In genomic region chr2:189657867-189658266, GRCh38 we compare ENCODE assay signal across 8 cellular contexts. TPM values are rescaled to one million over a fixed set of nuclear protein-coding genes. Genes with fewer than 3 reads are reported as not detected.
DNase-seq lines count a peak whose midpoint lies in the region; ATAC-seq and TF ChIP-seq lines count a peak whose summit lies in the region.

No MANE protein-coding gene starts in this region.

- H3K9me3 ChIP-seq in Peyer's patch (no peaks in the 10 kb centered on the region), endodermal cell (ENCODE audit: control insufficient read depth, low read length) (peaks cover 2% of the 10 kb centered on the region), uterus (no peaks in the 10 kb centered on the region)

- TF ChIP-seq CTCF in Peyer's patch (IDR thresholded peaks at IDR 0.05) (no peak), endodermal cell (conservative IDR thresholded peaks at IDR 0.05) (no peak), uterus (IDR thresholded peaks at IDR 0.05) (no peak), dorsolateral prefrontal cortex (IDR thresholded peaks at IDR 0.05 in 54 of 56, conservative IDR thresholded peaks at IDR 0.05 in 2 of 56; ENCODE audit: low read depth in 1 of 56, partially characterized antibody in 56 of 56) (no peak)

- no peaks in the 10 kb centered on the region for H3K27me3 Mint-ChIP-seq in endodermal cell (ENCODE audit: insufficient read depth)

- H3K36me3 ChIP-seq in Peyer's patch (no peaks in the 10 kb centered on the region), endodermal cell (ENCODE audit: control insufficient read depth, insufficient read depth, low read length) (no peaks in the 10 kb centered on the region), uterus (no peaks in the 10 kb centered on the region)

- H3K27ac ChIP-seq in Peyer's patch (peak overlapping the region; percentile 25 to 81 (median 73)), endodermal cell (ENCODE audit: low read depth, low read length) (no peak overlapping the region), uterus (peak overlapping the region; percentile 21 to 42), dorsolateral prefrontal cortex (no peak overlapping the region)

- peak; percentile 25 for ATAC-seq in GM18498 (IDR thresholded peaks at IDR 0.05; ENCODE audit: unreplicated experiment)
- peak; percentile 47 for ATAC-seq in HG02678 (IDR thresholded peaks at IDR 0.05; ENCODE audit: unreplicated experiment)
- no peak for ATAC-seq in HG03571 (IDR thresholded peaks at IDR 0.05; ENCODE audit: unreplicated experiment)

- no peak for TF ChIP-seq POLR2A in Peyer's patch (IDR thresholded peaks at IDR 0.05)
- no peak for TF ChIP-seq POLR2A in uterus (IDR thresholded peaks at IDR 0.05)

- H3K9me3 Mint-ChIP-seq in endodermal cell = peaks cover 16% of the 10 kb centered on the region

- peak overlapping the region; percentile 87 for H3K27ac Mint-ChIP-seq in endodermal cell

- 73 to 83% methylated on average over 5 of the region's 5 CpGs for WGBS in endodermal cell (ENCODE audit: insufficient coverage in 1 of 2, insufficient read length in 1 of 2), 2 experiments

- H3K4me1 Mint-ChIP-seq in endodermal cell = peaks cover 21% of the 10 kb centered on the region

- H3K9ac ChIP-seq in endodermal cell (ENCODE audit: extremely low read depth, low read length, poor library complexity, severe bottlenecking) = peak overlapping the region; percentile 31

- no peak overlapping the region for H3K4me3 ChIP-seq in Peyer's patch
- H3K4me3 ChIP-seq in endodermal cell (ENCODE audit: low read length) = no peak overlapping the region
- no peak overlapping the region for H3K4me3 ChIP-seq in uterus
- no peak overlapping the region for H3K4me3 ChIP-seq in dorsolateral prefrontal cortex

- H3K4me1 ChIP-seq in Peyer's patch (peaks cover 0 to 15% (median 5%) of the 10 kb centered on the region in 4 donors), endodermal cell (ENCODE audit: control insufficient read depth, insufficient read depth, low read length) (peaks cover 19% of the 10 kb centered on the region), uterus (peaks cover 0 to 7% of the 10 kb centered on the region in 2 donors)

- DNase-seq in Peyer's patch (peak in 2 of 3 donors; percentile 78 to 82), endodermal cell (peak; percentile 63), uterus (no peak), NCI-H2081 (lab: John Stamatoyannopoulos, UW) (no peak), dorsolateral prefrontal cortex (no peak)

- H3K36me3 Mint-ChIP-seq in endodermal cell (ENCODE audit: low read depth) = peaks cover 1% of the 10 kb centered on the region

- H3K4me3 Mint-ChIP-seq in endodermal cell = no peak overlapping the region

- H3K27me3 ChIP-seq in Peyer's patch (no peaks in the 10 kb centered on the region), endodermal cell (ENCODE audit: control insufficient read depth, insufficient read depth, low read length, poor library complexity, severe bottlenecking) (no peaks in the 10 kb centered on the region), uterus (no peaks in the 10 kb centered on the region), dorsolateral prefrontal cortex (no peaks in the 10 kb centered on the region)

- intact Hi-C loops in uterus (cut with DNase I; ENCODE audit: low total_unique reads) (loop anchor here (5.0 kb wide), 1 partner anchor 34 kb away; no protein-coding TSS in a partner anchor), dorsolateral prefrontal cortex (cut with DNase I) (no loop called here)

RNA-seq across cellular contexts. Expression of gene ASNSD1, which starts 3.4 kb away (rescaled TPM):
- total RNA-seq in Peyer's patch (10 to 100 TPM; 20.4 to 49.5 (median 29.3) TPM), endodermal cell (10 to 100 TPM; 43.3 to 56.2 TPM), uterus (10 to 100 TPM; 46.2 to 94.4 (median 56.6) TPM), dorsolateral prefrontal cortex (10 to 100 TPM; 22.6 to 60.0 (median 42.1) TPM)
- 44.2 TPM for polyA plus RNA-seq in endodermal cell (2013, experiment 1 of 2)
- polyA plus RNA-seq in endodermal cell (2013, experiment 2 of 2) = 41.2 TPM

RNA-seq across cellular contexts. Expression of gene ANKAR, which starts 16.6 kb away (rescaled TPM):
- total RNA-seq in Peyer's patch (10 to 100 TPM in 3 of 4 donors, 1 to 10 TPM in 1; 6.6 to 20.5 (median 15.9) TPM), endodermal cell (1 to 10 TPM; 4.3 to 7.4 TPM), uterus (10 to 100 TPM in 2 of 4 donors, 1 to 10 TPM in 2; 2.6 to 47.0 (median 18.5) TPM), dorsolateral prefrontal cortex (10 to 100 TPM; 10.6 to 36.5 (median 18.1) TPM)
- polyA plus RNA-seq in endodermal cell (2013, experiment 1 of 2) = 2.0 TPM
- polyA plus RNA-seq in endodermal cell (2013, experiment 2 of 2) = 2.6 TPM

Comparison
In these comparisons a context has a peak if more than half of its experiments do, and no peak if none do; other contexts are left out.
1. DNase-seq: peak in Peyer's patch (2 of 3) and endodermal cell (single experiment); none in uterus (0 of 2), NCI-H2081 (0 of 2) and dorsolateral prefrontal cortex (0 of 10).
2. H3K27ac ChIP-seq: peak in Peyer's patch (4 of 4) and uterus (2 of 2); none in endodermal cell (single experiment) and dorsolateral prefrontal cortex (0 of 59).